Comparison of ENCODE assay signal across 1 cellular context in genomic region chr22:20509344-20510047, GRCh38.
TF ChIP-seq lines count a peak whose summit lies in the region.

No MANE protein-coding gene starts in this region.

TF ChIP-seq in HepG2, 621 proteins besides CTCF, POLR2A, EP300 and RAD21 (continued from another document):
- TF ChIP-seq ARID5B (CRISPR knock-in tag; IDR thresholded peaks at IDR 0.05) (0 out of 2 replicates have a peak, but pooled peaks have one; percentile 26), ZHX2 (IDR thresholded peaks at IDR 0.05; ENCODE audit: low read depth) (no peak), ZHX2 (CRISPR knock-in tag; IDR thresholded peaks at IDR 0.05; ENCODE audit: borderline replicate concordance) (no peak), ZNF776 (CRISPR knock-in tag; IDR thresholded peaks at IDR 0.05) (no peak), NFE2L1 (CRISPR knock-in tag; IDR thresholded peaks at IDR 0.05; ENCODE audit: borderline replicate concordance) (no peak), ZNF350 (CRISPR knock-in tag; IDR thresholded peaks at IDR 0.05; ENCODE audit: borderline replicate concordance, low read depth) (0 out of 2 replicates have a peak, but pooled peaks have one; percentile 6), ZNF251 (CRISPR knock-in tag; IDR thresholded peaks at IDR 0.05) (no peak), MXI1 (IDR thresholded peaks at IDR 0.05; ENCODE audit: borderline replicate concordance, low read depth, low read length) (peak; percentile 49; the same call in 1 of the 3 replicates), IKZF1 (IDR thresholded peaks at IDR 0.05) (no peak), MLLT10 (CRISPR knock-in tag; IDR thresholded peaks at IDR 0.05) (no peak), ZNF143 (CRISPR knock-in tag; IDR thresholded peaks at IDR 0.05) (0 out of 2 replicates have a peak, but pooled peaks have one; percentile 19), U2AF1 (optimal IDR thresholded peaks at IDR 0.05; ENCODE audit: low read depth, low read length) (no peak), ZFP62 (CRISPR knock-in tag; IDR thresholded peaks at IDR 0.05) (no peak), ELF3 (CRISPR knock-in tag; IDR thresholded peaks at IDR 0.05) (peak; percentile 33), THAP11 (CRISPR knock-in tag; IDR thresholded peaks at IDR 0.05) (peak; percentile 73), ZNF441 (CRISPR knock-in tag; IDR thresholded peaks at IDR 0.05; ENCODE audit: borderline replicate concordance) (no peak), TEAD3 (CRISPR knock-in tag; optimal IDR thresholded peaks at IDR 0.05; ENCODE audit: borderline replicate concordance) (peak; percentile 20), CEBPB (IDR thresholded peaks at IDR 0.05; ENCODE audit: borderline replicate concordance, low read depth, low read length) (peak; percentile 90), FOSL2 (CRISPR knock-in tag; IDR thresholded peaks at IDR 0.05) (peak; percentile 66), HOXD1 (CRISPR knock-in tag; IDR thresholded peaks at IDR 0.05) (no peak), ZFX (CRISPR knock-in tag; IDR thresholded peaks at IDR 0.05; ENCODE audit: low read depth) (0 out of 2 replicates have a peak, but pooled peaks have one; percentile 53), SAP130 (CRISPR knock-in tag; IDR thresholded peaks at IDR 0.05; ENCODE audit: low read depth) (peak; percentile 71), UBTF (CRISPR knock-in tag; IDR thresholded peaks at IDR 0.05) (0 out of 2 replicates have a peak, but pooled peaks have one; percentile 11), CEBPG (CRISPR knock-in tag; IDR thresholded peaks at IDR 0.05) (peak; percentile 75), PCBP1 (IDR thresholded peaks at IDR 0.05; ENCODE audit: borderline replicate concordance, low read depth, low read length) (no peak)
- TF ChIP-seq, protein P1, sequence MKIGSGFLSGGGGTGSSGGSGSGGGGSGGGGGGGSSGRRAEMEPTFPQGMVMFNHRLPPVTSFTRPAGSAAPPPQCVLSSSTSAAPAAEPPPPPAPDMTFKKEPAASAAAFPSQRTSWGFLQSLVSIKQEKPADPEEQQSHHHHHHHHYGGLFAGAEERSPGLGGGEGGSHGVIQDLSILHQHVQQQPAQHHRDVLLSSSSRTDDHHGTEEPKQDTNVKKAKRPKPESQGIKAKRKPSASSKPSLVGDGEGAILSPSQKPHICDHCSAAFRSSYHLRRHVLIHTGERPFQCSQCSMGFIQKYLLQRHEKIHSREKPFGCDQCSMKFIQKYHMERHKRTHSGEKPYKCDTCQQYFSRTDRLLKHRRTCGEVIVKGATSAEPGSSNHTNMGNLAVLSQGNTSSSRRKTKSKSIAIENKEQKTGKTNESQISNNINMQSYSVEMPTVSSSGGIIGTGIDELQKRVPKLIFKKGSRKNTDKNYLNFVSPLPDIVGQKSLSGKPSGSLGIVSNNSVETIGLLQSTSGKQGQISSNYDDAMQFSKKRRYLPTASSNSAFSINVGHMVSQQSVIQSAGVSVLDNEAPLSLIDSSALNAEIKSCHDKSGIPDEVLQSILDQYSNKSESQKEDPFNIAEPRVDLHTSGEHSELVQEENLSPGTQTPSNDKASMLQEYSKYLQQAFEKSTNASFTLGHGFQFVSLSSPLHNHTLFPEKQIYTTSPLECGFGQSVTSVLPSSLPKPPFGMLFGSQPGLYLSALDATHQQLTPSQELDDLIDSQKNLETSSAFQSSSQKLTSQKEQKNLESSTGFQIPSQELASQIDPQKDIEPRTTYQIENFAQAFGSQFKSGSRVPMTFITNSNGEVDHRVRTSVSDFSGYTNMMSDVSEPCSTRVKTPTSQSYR (CRISPR knock-in tag; IDR thresholded peaks at IDR 0.05; ENCODE audit: borderline replicate concordance): peak; percentile 56; the same call in 1 of the 2 replicates
- TF ChIP-seq, protein P2, sequence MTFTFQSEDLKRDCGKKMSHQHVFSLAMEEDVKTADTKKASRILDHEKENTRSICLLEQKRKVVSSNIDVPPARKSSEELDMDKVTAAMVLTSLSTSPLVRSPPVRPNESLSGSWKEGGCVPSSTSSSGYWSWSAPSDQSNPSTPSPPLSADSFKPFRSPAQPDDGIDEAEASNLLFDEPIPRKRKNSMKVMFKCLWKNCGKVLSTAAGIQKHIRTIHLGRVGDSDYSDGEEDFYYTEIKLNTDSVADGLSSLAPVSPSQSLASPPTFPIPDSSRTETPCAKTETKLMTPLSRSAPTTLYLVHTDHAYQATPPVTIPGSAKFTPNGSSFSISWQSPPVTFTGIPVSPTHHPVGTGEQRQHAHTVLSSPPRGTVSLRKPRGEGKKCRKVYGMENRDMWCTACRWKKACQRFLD (CRISPR knock-in tag; IDR thresholded peaks at IDR 0.05; ENCODE audit: borderline replicate concordance): no peak
TF ChIP-seq in HepG2: peak in this region for 20.
